9 cellular contexts compared by ENCODE assay signal in genomic region chr4:158778065-158778711, GRCh38. TPM values are rescaled to one million over a fixed set of nuclear protein-coding genes. Genes with fewer than 3 reads are reported as not detected.
DNase-seq lines count a peak whose midpoint lies in the region; ATAC-seq, FAIRE-seq and TF ChIP-seq lines count a peak whose summit lies in the region.
"Had no signal": no experiment of that assay in that cellular context is flagged by ENCODE, and none has a peak within 500 bp of the region (broad histone marks: within the 10 kb centered on the region; RNA-seq: fewer than 3 reads in every experiment).

No MANE protein-coding gene starts in this region.

- H3K9me3 ChIP-seq in IMR-90 (ENCODE audit: control insufficient read depth, insufficient read depth, low read length) (no peaks in the 10 kb centered on the region), iPS-20b (ENCODE audit: insufficient read depth, low read depth, low read length) (no peaks in the 10 kb centered on the region)
- H3K9me3 ChIP-seq in effector memory CD4-positive, alpha-beta T cell (ENCODE audit: control insufficient read depth, low read length): no peaks in the 10 kb centered on the region

- no peak overlapping the region for H2AK5ac ChIP-seq in IMR-90 (ENCODE audit: low read depth, low read length)

- no peak overlapping the region for H2AFZ ChIP-seq in IMR-90 (replicated peaks; ENCODE audit: low read length, poor library complexity)
- H2AFZ ChIP-seq: parathyroid adenoma had no signal

- WGBS in IMR-90 (ENCODE audit: extremely low coverage in 2 of 2, insufficient read length in 1 of 2), 2 experiments: no CpG with 5 or more reads among the region's 2 CpGs

- H4K20me1 ChIP-seq in IMR-90 (ENCODE audit: insufficient read depth, low read length): no peaks in the 10 kb centered on the region

- H4K5ac ChIP-seq in IMR-90 (ENCODE audit: low read depth, low read length): no peak overlapping the region; the same call in 1 of the 2 replicates

- intact Hi-C loops in IMR-90 (cut with micrococcal nuclease): no loop called here

- no peak for TF ChIP-seq POLR2A in GM12891 (IDR thresholded peaks at IDR 0.05; ENCODE audit: low read depth, low read length)
- TF ChIP-seq POLR2A in IMR-90 (IDR thresholded peaks at IDR 0.05; ENCODE audit: low read depth, low read length): no peak

- no peak overlapping the region for H3K56ac ChIP-seq in IMR-90 (ENCODE audit: extremely low read depth, insufficient read depth, low read length)

- no peak for TF ChIP-seq CTCF in IMR-90 (conservative IDR thresholded peaks at IDR 0.05; ENCODE audit: low read depth, low read length)

- ATAC-seq in GM21526 (IDR thresholded peaks at IDR 0.05; ENCODE audit: low FRiP score, unreplicated experiment) (peak; percentile 100), IMR-90 (ENCODE audit: low read depth) (no peak)

- POLR2A ChIA-PET in IMR-90 (lab: Charles Lee; ENCODE audit: unreplicated experiment): no interaction called here

- DNase-seq in GM12891 (ENCODE audit: insufficient read length, low spot score): peak; percentile 6
- DNase-seq in IMR-90: no peak
- no peak for DNase-seq in T1000 (lab: John Stamatoyannopoulos, UW)
- no peak for DNase-seq in ecto neural progenitor cell (ENCODE audit: low spot score)
- no peak for DNase-seq in effector memory CD4-positive, alpha-beta T cell
- no peak for DNase-seq in NCI-H1436 treated with DMSO at 0.1 percent for 48 hours (lab: John Stamatoyannopoulos, UW)

- H3K14ac ChIP-seq in IMR-90 (replicated peaks; ENCODE audit: low read depth, low read length): no peak overlapping the region

- CTCF ChIA-PET in IMR-90 (lab: Yijun Ruan, JAX): no interaction called here

- no peak overlapping the region for H3K27ac ChIP-seq in IMR-90 (ENCODE audit: insufficient read depth, low read length)
- H3K27ac ChIP-seq in iPS-20b (ENCODE audit: low read length): no peak overlapping the region
- no peak overlapping the region for H3K27ac ChIP-seq in effector memory CD4-positive, alpha-beta T cell (ENCODE audit: insufficient read depth, low read length, poor library complexity, severe bottlenecking)
- H3K27ac ChIP-seq: parathyroid adenoma had no signal

- no peak overlapping the region for H3K4me3 ChIP-seq in IMR-90 (ENCODE audit: insufficient read depth, low read depth, low read length)
- H3K4me3 ChIP-seq in iPS-20b (ENCODE audit: low read length): no peak overlapping the region
- no peak overlapping the region for H3K4me3 ChIP-seq in effector memory CD4-positive, alpha-beta T cell (ENCODE audit: insufficient read depth, low read depth, low read length, poor library complexity, severe bottlenecking)

- H2BK5ac ChIP-seq in IMR-90 (ENCODE audit: low read depth, low read length, poor library complexity, severe bottlenecking): no peak overlapping the region

- peaks cover 8% of the 10 kb centered on the region for H3K9me1 ChIP-seq in IMR-90 (ENCODE audit: insufficient read depth, low read length)

- H3K9ac ChIP-seq in IMR-90 (ENCODE audit: low read depth, low read length) (no peak overlapping the region), iPS-20b (ENCODE audit: low read depth, low read length) (0 out of 2 replicates have a peak overlapping the region, but pooled peaks have one; percentile 30)
- H3K9ac ChIP-seq: parathyroid adenoma had no signal

- H3K4ac ChIP-seq in IMR-90 (ENCODE audit: low read depth, low read length): no peak overlapping the region

- no peaks in the 10 kb centered on the region for H3K36me3 ChIP-seq in IMR-90 (ENCODE audit: control insufficient read depth, insufficient read depth, low read length)
- H3K36me3 ChIP-seq in iPS-20b (ENCODE audit: insufficient read depth, low read depth, low read length): no peaks in the 10 kb centered on the region
- no peaks in the 10 kb centered on the region for H3K36me3 ChIP-seq in effector memory CD4-positive, alpha-beta T cell (ENCODE audit: control insufficient read depth, insufficient read depth, low read length)

- no peak overlapping the region for H3K23ac ChIP-seq in IMR-90 (ENCODE audit: low read depth, low read length)

- H3K27me3 ChIP-seq in IMR-90 (ENCODE audit: control insufficient read depth, insufficient read depth, low read length) (no peaks in the 10 kb centered on the region), iPS-20b (ENCODE audit: insufficient read depth, low read length) (no peaks in the 10 kb centered on the region)
- H3K27me3 ChIP-seq in effector memory CD4-positive, alpha-beta T cell (replicated peaks; ENCODE audit: control insufficient read depth, insufficient read depth, low read length, poor library complexity, severe bottlenecking): no peaks in the 10 kb centered on the region

- no peak overlapping the region for H2BK20ac ChIP-seq in IMR-90 (ENCODE audit: low read depth, low read length)

- no peak overlapping the region for H2AK9ac ChIP-seq in IMR-90 (replicated peaks; ENCODE audit: low read depth, low read length, poor library complexity)

- no peak overlapping the region for H2BK15ac ChIP-seq in IMR-90 (ENCODE audit: low read depth, low read length)

- dilution Hi-C loops in IMR-90 (cut with HindIII; ENCODE audit: low sequenced_read_pairs, unreplicated experiment): no loop called here

- no peak overlapping the region for H4K91ac ChIP-seq in IMR-90 (ENCODE audit: insufficient read depth, low read depth, low read length)

- in situ Hi-C loops in IMR-90 (cut with MboI; ENCODE audit: low sequenced_read_pairs): no loop called here

- no peak overlapping the region for H4K8ac ChIP-seq in IMR-90 (ENCODE audit: low read depth in 2 of 2, low read length in 2 of 2)

- no TSS peak for BruUV-seq in IMR-90 (replicated peaks; lab: Mats Ljungman, UMichigan)

- H3K79me1 ChIP-seq in IMR-90 (ENCODE audit: low read depth in 1 of 2, low read length in 2 of 2): peaks cover 32 to 60% of the 10 kb centered on the region in 2 experiments

- H2BK120ac ChIP-seq in IMR-90 (ENCODE audit: low read depth, low read length): no peak overlapping the region

- peak; percentile 66 for FAIRE-seq in GM12891 (lab: Jason Lieb, UNC)

- H3K4me2 ChIP-seq in IMR-90 (ENCODE audit: low read depth, low read length): peak overlapping the region; percentile 20; the same call in 1 of the 2 replicates

- H3K18ac ChIP-seq in IMR-90 (ENCODE audit: low read depth, low read length): peak overlapping the region; percentile 22; the same call in 1 of the 2 replicates

- H3K4me1 ChIP-seq in IMR-90 (ENCODE audit: control insufficient read depth, insufficient read depth, low read length) (peaks cover 24% of the 10 kb centered on the region), iPS-20b (ENCODE audit: insufficient read depth, low read length) (peaks cover 8% of the 10 kb centered on the region)
- H3K4me1 ChIP-seq in effector memory CD4-positive, alpha-beta T cell (ENCODE audit: control insufficient read depth, insufficient read depth, low read length, poor library complexity, severe bottlenecking): peaks cover 4% of the 10 kb centered on the region

- no peak for TF ChIP-seq RAD21 in IMR-90 (IDR thresholded peaks at IDR 0.05; ENCODE audit: low read length)

TF ChIP-seq in GM12891, 5 proteins besides CTCF, POLR2A, EP300 and RAD21:
- TF ChIP-seq POU2F2 (IDR thresholded peaks at IDR 0.05; ENCODE audit: low read depth, low read length) (peak; percentile 88), POLR2AphosphoS5 (IDR thresholded peaks at IDR 0.05; ENCODE audit: low read depth, low read length) (no peak), SPI1 (IDR thresholded peaks at IDR 0.05; ENCODE audit: low read depth, low read length) (peak; percentile 38; the same call in 1 of the 2 replicates), PAX5 (IDR thresholded peaks at IDR 0.05; ENCODE audit: insufficient read depth, low read length, severe bottlenecking) (no peak), TAF1 (IDR thresholded peaks at IDR 0.05; ENCODE audit: low read depth, low read length) (no peak)

TF ChIP-seq in IMR-90, 13 proteins besides CTCF, POLR2A, EP300 and RAD21:
- TF ChIP-seq, protein P1, sequence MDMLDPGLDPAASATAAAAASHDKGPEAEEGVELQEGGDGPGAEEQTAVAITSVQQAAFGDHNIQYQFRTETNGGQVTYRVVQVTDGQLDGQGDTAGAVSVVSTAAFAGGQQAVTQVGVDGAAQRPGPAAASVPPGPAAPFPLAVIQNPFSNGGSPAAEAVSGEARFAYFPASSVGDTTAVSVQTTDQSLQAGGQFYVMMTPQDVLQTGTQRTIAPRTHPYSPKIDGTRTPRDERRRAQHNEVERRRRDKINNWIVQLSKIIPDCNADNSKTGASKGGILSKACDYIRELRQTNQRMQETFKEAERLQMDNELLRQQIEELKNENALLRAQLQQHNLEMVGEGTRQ (IDR thresholded peaks at IDR 0.05; ENCODE audit: low read depth, low read length): no peak
- TF ChIP-seq CHD1 (IDR thresholded peaks at IDR 0.05; ENCODE audit: low read depth, low read length): no peak
- TF ChIP-seq MAFK (IDR thresholded peaks at IDR 0.05; ENCODE audit: low read depth, low read length): no peak
- TF ChIP-seq NFE2L2 (IDR thresholded peaks at IDR 0.05; ENCODE audit: low read depth, low read length): no peak
- TF ChIP-seq SMC3 (IDR thresholded peaks at IDR 0.05; ENCODE audit: low read depth, low read length): no peak
- no peak for TF ChIP-seq MXI1 (IDR thresholded peaks at IDR 0.05; ENCODE audit: borderline replicate concordance, low read depth, low read length)

RNA-seq across cellular contexts. Expression of gene FNIP2, which starts 9.4 kb away (rescaled TPM):
- 0.09 TPM for polyA plus RNA-seq in GM12891 (2012; ENCODE audit: low read depth, missing spikeins)
- total RNA-seq in IMR-90 (2012; rRNA removed): 22.2 and 24.6 TPM in 2 replicates
- 3.9 and 4.7 TPM in 2 replicates for polyA plus RNA-seq in IMR-90 (2012; rRNA removed)
- 1.6 and 2.5 TPM in 2 replicates for polyA plus RNA-seq in IMR-90 (2012; cell fraction: cytosol; rRNA removed)
- 1.7 and 5.1 TPM in 2 replicates for polyA plus RNA-seq in IMR-90 (2012; cell fraction: nucleus; rRNA removed; ENCODE audit: low replicate concordance)

RNA-seq across cellular contexts. Expression of gene PPID, which starts 55.0 kb away (rescaled TPM):
- 19.4 TPM for polyA plus RNA-seq in GM12891 (2012; ENCODE audit: low read depth, missing spikeins)
- 11.8 and 22.8 TPM in 2 replicates for total RNA-seq in IMR-90 (2012; rRNA removed)
- 17.1 and 21.1 TPM in 2 replicates for polyA plus RNA-seq in IMR-90 (2012; rRNA removed)
- polyA plus RNA-seq in IMR-90 (2012; cell fraction: cytosol; rRNA removed): 4.3 and 5.0 TPM in 2 replicates
- polyA plus RNA-seq in IMR-90 (2012; cell fraction: nucleus; rRNA removed; ENCODE audit: low replicate concordance): 2.7 and 8.2 TPM in 2 replicates
